In genomic region chr4:138199568-138200235, GRCh38 we compare ENCODE assay signal across 9 cellular contexts. TPM values are rescaled to one million over a fixed set of nuclear protein-coding genes. Genes with fewer than 3 reads are reported as not detected.
DNase-seq lines count a peak whose midpoint lies in the region; ATAC-seq and TF ChIP-seq lines count a peak whose summit lies in the region.
"Had no signal": no experiment of that assay in that cellular context is flagged by ENCODE, and none has a peak within 500 bp of the region (broad histone marks: within the 10 kb centered on the region; RNA-seq: fewer than 3 reads in every experiment).

No MANE protein-coding gene starts in this region.

- peak overlapping the region; percentile 1 for H2AFZ ChIP-seq in smooth muscle cell (ENCODE audit: low read depth)

- no peaks in the 10 kb centered on the region for H4K20me1 ChIP-seq in smooth muscle cell (ENCODE audit: low read depth)

- H3K4me2 ChIP-seq in smooth muscle cell = no peak overlapping the region

- ATAC-seq in GM19463 (IDR thresholded peaks at IDR 0.05; ENCODE audit: unreplicated experiment) (peak; percentile 60), HG03575 (IDR thresholded peaks at IDR 0.05; ENCODE audit: extremely low read depth, insufficient number of reproducible peaks, low FRiP score, unreplicated experiment) (peak; percentile 51)

- WGBS in smooth muscle cell (ENCODE audit: low lambda C conversion rate) = 64% methylated on average over 5 of the region's 5 CpGs

- H3K27me3 ChIP-seq in dorsolateral prefrontal cortex (no peaks in the 10 kb centered on the region), smooth muscle cell (ENCODE audit: low read depth) (no peaks in the 10 kb centered on the region)

- TF ChIP-seq CTCF in dorsolateral prefrontal cortex (IDR thresholded peaks at IDR 0.05 in 54 of 56, conservative IDR thresholded peaks at IDR 0.05 in 2 of 56; ENCODE audit: low read depth in 1 of 56, partially characterized antibody in 56 of 56) = no peak
- no peak for TF ChIP-seq CTCF in smooth muscle cell (IDR thresholded peaks at IDR 0.05; ENCODE audit: borderline replicate concordance, insufficient read depth, poor library complexity, severe bottlenecking)

- no peak overlapping the region for H3K9ac ChIP-seq in smooth muscle cell (ENCODE audit: low read depth)

- H3K36me3 ChIP-seq in smooth muscle cell (ENCODE audit: low read depth) = peaks cover 3% of the 10 kb centered on the region

- in situ Hi-C loops in ACHN (cut with HindIII; ENCODE audit: low pct_ligation_motif_present, low pct_unique_long_range_greater_than_20kb, low sequenced_read_pairs) = no loop called here

- H3K9me3 ChIP-seq in smooth muscle cell (replicated peaks; ENCODE audit: low read depth) = no peaks in the 10 kb centered on the region

- H3K4me3 ChIP-seq in dorsolateral prefrontal cortex (peak overlapping the region in 9 of 59 donors; percentile 1 to 27 (median 7)), smooth muscle cell (peak overlapping the region; percentile 31)

- DNase-seq in ACHN (peak; percentile 36), dorsolateral prefrontal cortex (no peak), smooth muscle cell (lab: John Stamatoyannopoulos, UW; ENCODE audit: unreplicated experiment) (no peak), NCI-H146 treated with DMSO at 0.1 percent for 48 hours (lab: John Stamatoyannopoulos, UW; ENCODE audit: unreplicated experiment) (no peak)
- no peak for DNase-seq in activated CD4-positive, CD25-positive, alpha-beta regulatory T cell treated with anti-CD3 and anti-CD28 coated beads, Interleukin-2, amount 50 U/mL, for 72 hours
- no peak for DNase-seq in activated naive CD4-positive, alpha-beta T cell treated with anti-CD3 and anti-CD28 coated beads, Interleukin-2, amount 50 U/mL, for 16 hours
- DNase-seq: DND-41 had no signal

- no peaks in the 10 kb centered on the region for H3K4me1 ChIP-seq in smooth muscle cell (ENCODE audit: low read depth)

- peaks cover 2% of the 10 kb centered on the region for H3K79me2 ChIP-seq in smooth muscle cell (ENCODE audit: low read depth)

- H3K27ac ChIP-seq in dorsolateral prefrontal cortex (peak overlapping the region in 43 of 59 donors; percentile 8 to 76 (median 43)), smooth muscle cell (ENCODE audit: low read depth) (peak overlapping the region; percentile 81)

- H3F3A ChIP-seq in smooth muscle cell (ENCODE audit: low read depth) = no peaks in the 10 kb centered on the region

- intact Hi-C loops in dorsolateral prefrontal cortex (cut with DNase I) = no loop called here

RNA-seq across cellular contexts. Expression of gene SLC7A11, which starts 42.4 kb away (rescaled TPM):
- total RNA-seq in dorsolateral prefrontal cortex (10 to 100 TPM; 11.1 to 72.6 (median 26.2) TPM), smooth muscle cell (10.2 and 13.9 TPM in 2 replicates)
- polyA plus RNA-seq in smooth muscle cell = 1.1 and 2.0 TPM in 2 replicates
